ENCODE assay signal across 9 cellular contexts in the genomic region with DNA sequence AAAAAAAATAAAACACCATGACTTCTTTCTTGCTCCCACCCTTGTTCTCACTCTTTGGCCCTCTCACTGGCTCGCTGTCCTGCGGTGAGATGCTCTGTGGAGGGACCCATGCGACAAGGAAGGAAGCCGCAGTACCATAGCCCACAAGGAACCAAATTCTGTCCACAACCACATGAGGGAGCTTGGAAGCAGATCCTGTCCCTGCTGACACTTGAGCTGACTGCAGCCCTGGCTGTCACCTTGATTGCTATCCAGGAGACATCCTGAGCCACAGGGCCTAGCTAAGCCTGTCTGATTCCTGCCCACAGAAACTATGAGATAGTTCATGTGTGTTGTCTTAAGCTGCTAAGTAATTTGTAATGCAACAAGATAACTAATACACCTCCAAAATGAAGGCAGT. TPM values are rescaled to one million over a fixed set of nuclear protein-coding genes. Genes with fewer than 3 reads are reported as not detected.
A peak's percentile ranks its signal among the peaks of the same experiment; 100 is the strongest.
DNase-seq lines count a peak whose midpoint lies in the region; ATAC-seq, FAIRE-seq and TF ChIP-seq lines count a peak whose summit lies in the region.
"Had no signal": no experiment of that assay in that cellular context is flagged by ENCODE, and none has a peak within 500 bp of the region (broad histone marks: within the 10 kb centered on the region; RNA-seq: fewer than 3 reads in every experiment).

No MANE protein-coding gene starts in this region.

- in situ Hi-C loops in HepG2 (cut with HindIII; ENCODE audit: extremely low pct_ligation_motif_present, low pct_unique_long_range_greater_than_20kb) = loop anchor here (5.0 kb wide), 1 partner anchor 99 kb away; no protein-coding TSS in a partner anchor

- no peak overlapping the region for H3K4me2 ChIP-seq in HepG2 (ENCODE audit: low read depth, low read length)

- no TSS peak for BruUV-seq in HepG2 (replicated peaks; lab: Mats Ljungman, UMichigan)

- H3K4me1 ChIP-seq in HepG2 (ENCODE audit: insufficient read depth, low read length) = peaks cover 45% of the 10 kb centered on the region

- H3K27me3 Mint-ChIP-seq in brain = peaks cover 24% of the 10 kb centered on the region
- H3K27me3 Mint-ChIP-seq in activated T-helper 17 cell treated with anti-CD3 and anti-CD28 coated beads, Interleukin-2, amount 50 U/mL, for 72 hours = peaks cover 5% of the 10 kb centered on the region

- FAIRE-seq in HepG2 (lab: Jason Lieb, UNC) = peak; percentile 97

- DNase-seq in NCI-H748 (lab: John Stamatoyannopoulos, UW; ENCODE audit: unreplicated experiment) (peak; percentile 20), NCI-H748 treated with DMSO at 0.1 percent for 48 hours (lab: John Stamatoyannopoulos, UW) (no peak), MG63 (peak; percentile 61), HepG2 (ENCODE audit: low spot score) (peak; percentile 86), cerebellar nuclear complex (lab: John Stamatoyannopoulos, UW) (no peak)

- peak overlapping the region in 2 of 5 experiments; percentile 46 to 74 for H3K27ac Mint-ChIP-seq in brain
- no peak overlapping the region for H3K27ac Mint-ChIP-seq in activated T-helper 17 cell treated with anti-CD3 and anti-CD28 coated beads, Interleukin-2, amount 50 U/mL, for 72 hours

- H2AFZ ChIP-seq in HepG2 (ENCODE audit: low read length) = no peak overlapping the region

- no peaks in the 10 kb centered on the region for H3K79me2 ChIP-seq in HepG2 (ENCODE audit: insufficient read depth, low read length)

- H3K4me1 Mint-ChIP-seq in brain = peaks cover 35% of the 10 kb centered on the region
- H3K4me1 Mint-ChIP-seq in activated T-helper 17 cell treated with anti-CD3 and anti-CD28 coated beads, Interleukin-2, amount 50 U/mL, for 72 hours = peaks cover 16% of the 10 kb centered on the region

- no peak overlapping the region for H3K9ac ChIP-seq in HepG2 (ENCODE audit: insufficient read depth, low read depth, low read length)

- WGBS in HepG2 (ENCODE audit: low lambda C conversion rate) = 18% methylated on average over 4 of the region's 4 CpGs

- H3K27me3 ChIP-seq in MG63 (no peaks in the 10 kb centered on the region), HepG2 (ENCODE audit: control insufficient read depth in 1 of 2, insufficient read depth in 2 of 2, low read length in 2 of 2) (peaks cover 0 to 7% of the 10 kb centered on the region in 2 experiments; a peak in 2 of 5 replicates)

- no peaks in the 10 kb centered on the region for H4K20me1 ChIP-seq in HepG2 (ENCODE audit: insufficient read depth, low read length)

- no peak for TF ChIP-seq POLR2A in HepG2 (IDR thresholded peaks at IDR 0.05; ENCODE audit: insufficient read depth in 1 of 2, low read depth in 2 of 2, low read length in 2 of 2)

- POLR2A ChIA-PET in HepG2 (lab: Yijun Ruan, JAX) = interaction anchor here (1.1 to 1.5 kb wide), 3 partner anchors 22 to 98 kb away, joined by 3 to 10 read pairs (median 7); partner anchors contain the start of gene MT1E

- H3K9me3 ChIP-seq in MG63 (no peaks in the 10 kb centered on the region), HepG2 (ENCODE audit: low read length) (no peaks in the 10 kb centered on the region)
- H3K9me3 ChIP-seq: neutrophil had no signal

- H3K36me3 ChIP-seq in MG63 (peaks cover 1% of the 10 kb centered on the region), HepG2 (replicated peaks in 1 of 2; ENCODE audit: control insufficient read depth in 1 of 2, insufficient read depth in 2 of 2, low read length in 2 of 2) (no peaks in the 10 kb centered on the region)
- H3K36me3 ChIP-seq: neutrophil had no signal

- intact Hi-C loops in HepG2 (cut with micrococcal nuclease; ENCODE audit: unreplicated experiment) = loop anchor here (1.0 to 10.0 kb wide), 3 partner anchors 51 to 261 kb away; partner anchors contain the start of genes MT1B, MT1F and SLC12A3

- peak; percentile 35 for ATAC-seq in HepG2
- no peak for ATAC-seq in activated T-helper 17 cell treated with anti-CD3 and anti-CD28 coated beads, Interleukin-2, amount 50 U/mL, for 72 hours (replicated peaks)
- ATAC-seq in HG02571 (IDR thresholded peaks at IDR 0.05; ENCODE audit: unreplicated experiment) = no peak

- peaks cover 0 to 6% (median 0%) of the 10 kb centered on the region in 5 experiments for H3K9me3 Mint-ChIP-seq in brain
- H3K9me3 Mint-ChIP-seq in activated T-helper 17 cell treated with anti-CD3 and anti-CD28 coated beads, Interleukin-2, amount 50 U/mL, for 72 hours = no peaks in the 10 kb centered on the region

- TF ChIP-seq CTCF in brain (conservative IDR thresholded peaks at IDR 0.05) = peak; percentile 40 to 42
- peak; percentile 92 for TF ChIP-seq CTCF in HepG2 (CRISPR knock-in tag; IDR thresholded peaks at IDR 0.05)

- no peaks in the 10 kb centered on the region for H3K36me3 Mint-ChIP-seq in brain
- H3K36me3 Mint-ChIP-seq in activated T-helper 17 cell treated with anti-CD3 and anti-CD28 coated beads, Interleukin-2, amount 50 U/mL, for 72 hours (ENCODE audit: low read depth) = no peaks in the 10 kb centered on the region

- TF ChIP-seq EP300 in HepG2 (IDR thresholded peaks at IDR 0.05; ENCODE audit: low read depth in 2 of 2, low read length in 2 of 2) (no peak), HepG2 (CRISPR knock-in tag; IDR thresholded peaks at IDR 0.05; ENCODE audit: borderline replicate concordance) (no peak)

- H3K27ac ChIP-seq in HepG2 (ENCODE audit: extremely low read length, insufficient read depth, low read length) = no peak overlapping the region
- H3K27ac ChIP-seq: neutrophil had no signal

- H3K4me3 ChIP-seq in MG63 (no peak overlapping the region), HepG2 (replicated peaks in 1 of 3; ENCODE audit: insufficient read depth in 1 of 3, low read depth in 2 of 3, low read length in 3 of 3) (no peak overlapping the region)

- CTCF ChIA-PET in HepG2 (lab: Yijun Ruan, JAX; ENCODE audit: low intra/inter-chr PET ratio, low total read pairs) = interaction anchor here (0.9 to 2.5 kb wide), 3 partner anchors 27 to 98 kb away, joined by 3 to 28 read pairs (median 5); no protein-coding TSS in a partner anchor

- H3K4me3 Mint-ChIP-seq in brain = peak overlapping the region in 1 of 5 experiments; percentile 32
- no peak overlapping the region for H3K4me3 Mint-ChIP-seq in activated T-helper 17 cell treated with anti-CD3 and anti-CD28 coated beads, Interleukin-2, amount 50 U/mL, for 72 hours

- peak; percentile 87 for TF ChIP-seq RAD21 in HepG2 (CRISPR knock-in tag; IDR thresholded peaks at IDR 0.05)

RNA-seq across cellular contexts. Expression of gene MT2A, which starts 4.8 kb away (rescaled TPM):
- total RNA-seq in MG63 (2014; rRNA removed; shearing (Covaris generic); ENCODE audit: low replicate concordance) = 115 and 538 TPM in 2 replicates
- polyA plus RNA-seq in brain (ENCODE audit: insufficient read depth, low read depth, low replicate concordance) (280 TPM), HepG2 (2011; rRNA removed) (115 and 135 TPM in 2 replicates)
- total RNA-seq in HepG2 (2016; rRNA removed; fragmentation: Illumina TruSeq; extraction: Trizol) = 371 and 409 TPM in 2 replicates
- total RNA-seq in HepG2 (2016; cell fraction: cytosol; rRNA removed; fragmentation: Illumina TruSeq; extraction: Trizol; ENCODE audit: low read depth) = 157 and 189 TPM in 2 replicates
- total RNA-seq in HepG2 (2016; cell fraction: insoluble cytoplasmic fraction; rRNA removed; fragmentation: Illumina TruSeq; extraction: Trizol) = 352 and 408 TPM in 2 replicates
- total RNA-seq in HepG2 (2016; cell fraction: membrane; rRNA removed; fragmentation: Illumina TruSeq; extraction: Trizol) = 229 and 245 TPM in 2 replicates
- 163 and 193 TPM in 2 replicates for total RNA-seq in HepG2 (2016; cell fraction: nucleus; rRNA removed; fragmentation: Illumina TruSeq; extraction: Trizol)
- polyA plus RNA-seq in HepG2 (2011; cell fraction: cytosol; rRNA removed) = 73.7 and 154 TPM in 2 replicates
- 59.7 and 92.9 TPM in 2 replicates for polyA plus RNA-seq in HepG2 (2011; cell fraction: nucleus; rRNA removed)
- polyA plus RNA-seq in HepG2 (2012) = 238 and 414 TPM in 2 replicates
- 372 and 462 TPM in 2 replicates for polyA plus RNA-seq in HepG2 (2016; cell fraction: cytosol; fragmentation: Illumina TruSeq; extraction: Trizol; ENCODE audit: low read depth)
- polyA plus RNA-seq in HepG2 (2016; cell fraction: insoluble cytoplasmic fraction; fragmentation: Illumina TruSeq; extraction: Trizol; ENCODE audit: low read depth) = 827 and 1,007 TPM in 2 replicates
- 520 and 590 TPM in 2 replicates for polyA plus RNA-seq in HepG2 (2016; cell fraction: membrane; fragmentation: Illumina TruSeq; extraction: Trizol; ENCODE audit: low read depth)
- 496 and 540 TPM in 2 replicates for polyA plus RNA-seq in HepG2 (2016; cell fraction: nucleus; fragmentation: Illumina TruSeq; extraction: Trizol; ENCODE audit: insufficient read depth, low read depth)
- polyA minus RNA-seq in HepG2 (2011; rRNA and poly(A)+ RNA removed; ENCODE audit: low replicate concordance) = 32.0 and 145 TPM in 2 replicates
- 123 and 174 TPM in 2 replicates for polyA minus RNA-seq in HepG2 (2011; cell fraction: cytosol; rRNA and poly(A)+ RNA removed)
- 12.1 and 19.8 TPM in 2 replicates for polyA minus RNA-seq in HepG2 (2011; cell fraction: nucleus; rRNA and poly(A)+ RNA removed)
- 100 to 1,000 TPM in 1 of 2 donors, 10 to 100 TPM in 1; 25.6 to 114 TPM for total RNA-seq in activated T-helper 17 cell treated with anti-CD3 and anti-CD28 coated beads, Interleukin-2, amount 50 U/mL, for 72 hours

RNA-seq across cellular contexts. Expression of gene MT3, which starts 14.3 kb away (rescaled TPM):
- total RNA-seq in MG63 (2014; rRNA removed; shearing (Covaris generic); ENCODE audit: low replicate concordance) = not detected in 2 replicates
- polyA plus RNA-seq in brain (ENCODE audit: insufficient read depth, low read depth, low replicate concordance) = 874 TPM
- total RNA-seq in HepG2 (2016; rRNA removed; fragmentation: Illumina TruSeq; extraction: Trizol) = not detected in 2 replicates
- total RNA-seq in HepG2 (2016; cell fraction: cytosol; rRNA removed; fragmentation: Illumina TruSeq; extraction: Trizol; ENCODE audit: low read depth) = not detected in 2 replicates
- total RNA-seq in HepG2 (2016; cell fraction: insoluble cytoplasmic fraction; rRNA removed; fragmentation: Illumina TruSeq; extraction: Trizol) = not detected in 2 replicates
- not detected in 2 replicates for total RNA-seq in HepG2 (2016; cell fraction: membrane; rRNA removed; fragmentation: Illumina TruSeq; extraction: Trizol)
- total RNA-seq in HepG2 (2016; cell fraction: nucleus; rRNA removed; fragmentation: Illumina TruSeq; extraction: Trizol) = not detected in 2 replicates
- polyA plus RNA-seq in HepG2 (2011; rRNA removed) = not detected in 2 replicates
- polyA plus RNA-seq in HepG2 (2011; cell fraction: cytosol; rRNA removed) = not detected in 2 replicates
- polyA plus RNA-seq in HepG2 (2011; cell fraction: nucleus; rRNA removed) = not detected in 2 replicates
- not detected in 2 replicates for polyA plus RNA-seq in HepG2 (2012)
- not detected in 2 replicates for polyA plus RNA-seq in HepG2 (2016; cell fraction: cytosol; fragmentation: Illumina TruSeq; extraction: Trizol; ENCODE audit: low read depth)
- not detected in 2 replicates for polyA plus RNA-seq in HepG2 (2016; cell fraction: insoluble cytoplasmic fraction; fragmentation: Illumina TruSeq; extraction: Trizol; ENCODE audit: low read depth)
- not detected in 2 replicates for polyA plus RNA-seq in HepG2 (2016; cell fraction: membrane; fragmentation: Illumina TruSeq; extraction: Trizol; ENCODE audit: low read depth)
- not detected in 2 replicates for polyA plus RNA-seq in HepG2 (2016; cell fraction: nucleus; fragmentation: Illumina TruSeq; extraction: Trizol; ENCODE audit: insufficient read depth, low read depth)
- not detected in 2 replicates for polyA minus RNA-seq in HepG2 (2011; rRNA and poly(A)+ RNA removed; ENCODE audit: low replicate concordance)
- polyA minus RNA-seq in HepG2 (2011; cell fraction: cytosol; rRNA and poly(A)+ RNA removed) = not detected in 2 replicates
- polyA minus RNA-seq in HepG2 (2011; cell fraction: nucleus; rRNA and poly(A)+ RNA removed) = not detected in 2 replicates
- total RNA-seq in activated T-helper 17 cell treated with anti-CD3 and anti-CD28 coated beads, Interleukin-2, amount 50 U/mL, for 72 hours = 10 to 100 TPM in 1 of 2 donors, 1 to 10 TPM in 1; 3.0 to 73.8 TPM

RNA-seq across cellular contexts. Expression of gene MT1E, which starts 22.0 kb away (rescaled TPM):
- total RNA-seq in MG63 (2014; rRNA removed; shearing (Covaris generic); ENCODE audit: low replicate concordance) = 49.5 and 203 TPM in 2 replicates
- polyA plus RNA-seq in brain (ENCODE audit: insufficient read depth, low read depth, low replicate concordance) = 112 TPM
- total RNA-seq in HepG2 (2016; rRNA removed; fragmentation: Illumina TruSeq; extraction: Trizol) = 1,072 and 1,398 TPM in 2 replicates
- 449 and 580 TPM in 2 replicates for total RNA-seq in HepG2 (2016; cell fraction: cytosol; rRNA removed; fragmentation: Illumina TruSeq; extraction: Trizol; ENCODE audit: low read depth)
- 1,060 and 1,516 TPM in 2 replicates for total RNA-seq in HepG2 (2016; cell fraction: insoluble cytoplasmic fraction; rRNA removed; fragmentation: Illumina TruSeq; extraction: Trizol)
- 620 and 688 TPM in 2 replicates for total RNA-seq in HepG2 (2016; cell fraction: membrane; rRNA removed; fragmentation: Illumina TruSeq; extraction: Trizol)
- 375 and 428 TPM in 2 replicates for total RNA-seq in HepG2 (2016; cell fraction: nucleus; rRNA removed; fragmentation: Illumina TruSeq; extraction: Trizol)
- 65.7 and 110 TPM in 2 replicates for polyA plus RNA-seq in HepG2 (2011; rRNA removed)
- 60.2 and 170 TPM in 2 replicates for polyA plus RNA-seq in HepG2 (2011; cell fraction: cytosol; rRNA removed)
- 44.6 and 58.6 TPM in 2 replicates for polyA plus RNA-seq in HepG2 (2011; cell fraction: nucleus; rRNA removed)
- 41.0 and 60.0 TPM in 2 replicates for polyA plus RNA-seq in HepG2 (2012)
- 331 and 417 TPM in 2 replicates for polyA plus RNA-seq in HepG2 (2016; cell fraction: cytosol; fragmentation: Illumina TruSeq; extraction: Trizol; ENCODE audit: low read depth)
- polyA plus RNA-seq in HepG2 (2016; cell fraction: insoluble cytoplasmic fraction; fragmentation: Illumina TruSeq; extraction: Trizol; ENCODE audit: low read depth) = 916 and 1,090 TPM in 2 replicates
- 493 and 496 TPM in 2 replicates for polyA plus RNA-seq in HepG2 (2016; cell fraction: membrane; fragmentation: Illumina TruSeq; extraction: Trizol; ENCODE audit: low read depth)
- polyA plus RNA-seq in HepG2 (2016; cell fraction: nucleus; fragmentation: Illumina TruSeq; extraction: Trizol; ENCODE audit: insufficient read depth, low read depth) = 455 and 459 TPM in 2 replicates
- 37.7 and 61.5 TPM in 2 replicates for polyA minus RNA-seq in HepG2 (2011; rRNA and poly(A)+ RNA removed; ENCODE audit: low replicate concordance)
- polyA minus RNA-seq in HepG2 (2011; cell fraction: cytosol; rRNA and poly(A)+ RNA removed) = 10.3 and 29.3 TPM in 2 replicates
- 4.0 and 4.5 TPM in 2 replicates for polyA minus RNA-seq in HepG2 (2011; cell fraction: nucleus; rRNA and poly(A)+ RNA removed)
- total RNA-seq in activated T-helper 17 cell treated with anti-CD3 and anti-CD28 coated beads, Interleukin-2, amount 50 U/mL, for 72 hours = under 1 TPM in 1 of 2 donors, not detected in 1; 0.53 TPM

RNA-seq across cellular contexts. Expression of gene MT1M, which starts 28.9 kb away (rescaled TPM):
- total RNA-seq in MG63 (2014; rRNA removed; shearing (Covaris generic); ENCODE audit: low replicate concordance) = 5.2 and 26.7 TPM in 2 replicates
- polyA plus RNA-seq in brain (ENCODE audit: insufficient read depth, low read depth, low replicate concordance) (33.3 TPM), HepG2 (2011; rRNA removed) (not detected in 2 replicates)
- total RNA-seq in HepG2 (2016; rRNA removed; fragmentation: Illumina TruSeq; extraction: Trizol) = 4.6 and 5.5 TPM in 2 replicates
- total RNA-seq in HepG2 (2016; cell fraction: cytosol; rRNA removed; fragmentation: Illumina TruSeq; extraction: Trizol; ENCODE audit: low read depth) = 3.8 and 10.7 TPM in 2 replicates
- total RNA-seq in HepG2 (2016; cell fraction: insoluble cytoplasmic fraction; rRNA removed; fragmentation: Illumina TruSeq; extraction: Trizol) = 4.5 and 5.2 TPM in 2 replicates
- total RNA-seq in HepG2 (2016; cell fraction: membrane; rRNA removed; fragmentation: Illumina TruSeq; extraction: Trizol) = 4.8 and 6.1 TPM in 2 replicates
- total RNA-seq in HepG2 (2016; cell fraction: nucleus; rRNA removed; fragmentation: Illumina TruSeq; extraction: Trizol) = 1.6 and 1.9 TPM in 2 replicates
- 0.17 TPM in 1 of 2 replicates, not detected in the other for polyA plus RNA-seq in HepG2 (2011; cell fraction: cytosol; rRNA removed)
- polyA plus RNA-seq in HepG2 (2011; cell fraction: nucleus; rRNA removed) = not detected in 2 replicates
- not detected in 2 replicates for polyA plus RNA-seq in HepG2 (2012)
- polyA plus RNA-seq in HepG2 (2016; cell fraction: cytosol; fragmentation: Illumina TruSeq; extraction: Trizol; ENCODE audit: low read depth) = 4.5 and 9.2 TPM in 2 replicates
- polyA plus RNA-seq in HepG2 (2016; cell fraction: insoluble cytoplasmic fraction; fragmentation: Illumina TruSeq; extraction: Trizol; ENCODE audit: low read depth) = 5.1 and 5.3 TPM in 2 replicates
- polyA plus RNA-seq in HepG2 (2016; cell fraction: membrane; fragmentation: Illumina TruSeq; extraction: Trizol; ENCODE audit: low read depth) = 4.1 and 7.0 TPM in 2 replicates
- polyA plus RNA-seq in HepG2 (2016; cell fraction: nucleus; fragmentation: Illumina TruSeq; extraction: Trizol; ENCODE audit: insufficient read depth, low read depth) = 2.3 and 3.0 TPM in 2 replicates
- polyA minus RNA-seq in HepG2 (2011; rRNA and poly(A)+ RNA removed; ENCODE audit: low replicate concordance) = not detected in 2 replicates
- polyA minus RNA-seq in HepG2 (2011; cell fraction: cytosol; rRNA and poly(A)+ RNA removed) = not detected in 2 replicates
- polyA minus RNA-seq in HepG2 (2011; cell fraction: nucleus; rRNA and poly(A)+ RNA removed) = not detected in 2 replicates
- total RNA-seq in activated T-helper 17 cell treated with anti-CD3 and anti-CD28 coated beads, Interleukin-2, amount 50 U/mL, for 72 hours = not detected

RNA-seq across cellular contexts. Expression of gene MT1A, which starts 34.9 kb away (rescaled TPM):
- not detected in 2 replicates for total RNA-seq in MG63 (2014; rRNA removed; shearing (Covaris generic); ENCODE audit: low replicate concordance)
- polyA plus RNA-seq in brain (ENCODE audit: insufficient read depth, low read depth, low replicate concordance) (2.2 TPM), HepG2 (2011; rRNA removed) (4.8 and 8.3 TPM in 2 replicates)
- 10.4 and 14.0 TPM in 2 replicates for total RNA-seq in HepG2 (2016; rRNA removed; fragmentation: Illumina TruSeq; extraction: Trizol)
- total RNA-seq in HepG2 (2016; cell fraction: cytosol; rRNA removed; fragmentation: Illumina TruSeq; extraction: Trizol; ENCODE audit: low read depth) = 1.2 and 6.7 TPM in 2 replicates
- total RNA-seq in HepG2 (2016; cell fraction: insoluble cytoplasmic fraction; rRNA removed; fragmentation: Illumina TruSeq; extraction: Trizol) = 11.0 and 11.9 TPM in 2 replicates
- 3.9 and 4.7 TPM in 2 replicates for total RNA-seq in HepG2 (2016; cell fraction: membrane; rRNA removed; fragmentation: Illumina TruSeq; extraction: Trizol)
- total RNA-seq in HepG2 (2016; cell fraction: nucleus; rRNA removed; fragmentation: Illumina TruSeq; extraction: Trizol) = 2.4 and 4.5 TPM in 2 replicates
- polyA plus RNA-seq in HepG2 (2011; cell fraction: cytosol; rRNA removed) = 5.8 and 10.7 TPM in 2 replicates
- 2.9 and 3.7 TPM in 2 replicates for polyA plus RNA-seq in HepG2 (2011; cell fraction: nucleus; rRNA removed)
- 4.1 and 6.6 TPM in 2 replicates for polyA plus RNA-seq in HepG2 (2012)
- polyA plus RNA-seq in HepG2 (2016; cell fraction: cytosol; fragmentation: Illumina TruSeq; extraction: Trizol; ENCODE audit: low read depth) = 3.5 TPM in 2 replicates
- 12.3 and 12.6 TPM in 2 replicates for polyA plus RNA-seq in HepG2 (2016; cell fraction: insoluble cytoplasmic fraction; fragmentation: Illumina TruSeq; extraction: Trizol; ENCODE audit: low read depth)
- 6.3 and 7.2 TPM in 2 replicates for polyA plus RNA-seq in HepG2 (2016; cell fraction: membrane; fragmentation: Illumina TruSeq; extraction: Trizol; ENCODE audit: low read depth)
- polyA plus RNA-seq in HepG2 (2016; cell fraction: nucleus; fragmentation: Illumina TruSeq; extraction: Trizol; ENCODE audit: insufficient read depth, low read depth) = 10.5 and 12.1 TPM in 2 replicates
- 9.5 TPM in 1 of 2 replicates, not detected in the other for polyA minus RNA-seq in HepG2 (2011; rRNA and poly(A)+ RNA removed; ENCODE audit: low replicate concordance)
- polyA minus RNA-seq in HepG2 (2011; cell fraction: cytosol; rRNA and poly(A)+ RNA removed) = 2.8 TPM in 1 of 2 replicates, not detected in the other
- 1.5 TPM in 1 of 2 replicates, not detected in the other for polyA minus RNA-seq in HepG2 (2011; cell fraction: nucleus; rRNA and poly(A)+ RNA removed)
- 1 to 10 TPM; 1.5 to 6.5 TPM for total RNA-seq in activated T-helper 17 cell treated with anti-CD3 and anti-CD28 coated beads, Interleukin-2, amount 50 U/mL, for 72 hours

Comparison
In these comparisons a context has a peak if more than half of its experiments do, and no peak if none do; other contexts are left out.
1. DNase-seq: peak in NCI-H748 (single experiment), MG63 (single experiment) and HepG2 (single experiment); none in NCI-H748 treated with DMSO at 0.1 percent for 48 hours (single experiment) and cerebellar nuclear complex (0 of 2).
2. RNA of gene MT1E, which starts 22.0 kb away (total RNA-seq): 375 to 1,516 TPM in HepG2 and 49.5 to 203 TPM in MG63; 0.53 TPM in activated T-helper 17 cell treated with anti-CD3 and anti-CD28 coated beads, Interleukin-2, amount 50 U/mL, for 72 hours; every median in the first group is over 10 times any median in the second.